Comparison of ENCODE assay signal across 23 cellular contexts in the genomic region with DNA sequence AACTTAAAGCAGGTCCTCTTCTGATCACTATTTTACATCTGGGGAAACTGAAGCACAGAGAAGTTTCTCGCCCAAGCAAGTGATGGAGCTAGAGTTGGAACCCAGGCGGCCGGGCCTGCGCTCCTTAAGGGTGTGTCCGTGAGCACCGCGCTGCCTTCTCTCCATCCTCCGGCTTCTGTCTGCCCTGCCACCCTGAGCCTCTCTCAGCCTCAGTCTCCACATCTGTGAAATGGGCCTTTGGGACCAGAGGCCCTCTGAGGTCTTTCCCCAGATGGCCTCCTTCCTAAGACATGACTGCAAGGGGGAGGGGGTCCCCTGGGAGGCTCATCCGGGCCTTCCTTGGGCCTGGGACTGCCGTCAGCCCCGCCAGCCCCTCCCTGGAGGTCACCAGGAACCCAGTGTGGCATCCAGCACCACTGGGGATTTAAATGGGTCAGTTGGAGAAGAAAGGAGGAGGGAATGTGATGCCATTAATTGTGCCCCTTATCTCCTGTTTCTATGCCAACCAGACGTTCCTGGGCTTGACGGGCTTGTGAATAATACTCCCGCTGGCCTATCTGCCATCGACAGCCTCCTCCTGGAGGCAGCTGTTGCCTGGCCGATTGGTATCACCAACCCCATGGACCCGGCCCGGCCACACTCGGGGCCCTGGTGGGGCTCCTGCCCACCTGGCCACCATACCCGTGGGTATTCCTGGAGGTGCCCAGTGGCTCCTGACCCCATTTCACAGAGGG. TPM values are rescaled to one million over a fixed set of nuclear protein-coding genes. Genes with fewer than 3 reads are reported as not detected.
DNase-seq lines count a peak whose midpoint lies in the region; ATAC-seq, FAIRE-seq and TF ChIP-seq lines count a peak whose summit lies in the region.
"Had no signal": no experiment of that assay in that cellular context is flagged by ENCODE, and none has a peak within 500 bp of the region (broad histone marks: within the 10 kb centered on the region; RNA-seq: fewer than 3 reads in every experiment).

No MANE protein-coding gene starts in this region.

- H3K4me3 ChIP-seq in cardiac muscle cell (no peak overlapping the region), fibroblast of pulmonary artery (replicated peaks; ENCODE audit: low read depth, low read length) (no peak overlapping the region), A673 (ENCODE audit: low read depth, low read length, poor library complexity, severe bottlenecking) (no peak overlapping the region), mucosa of descending colon (no peak overlapping the region)
- H3K4me3 ChIP-seq: upper lobe of left lung had no signal

- TF ChIP-seq POLR2A in H54 (IDR thresholded peaks at IDR 0.05; ENCODE audit: low read depth, low read length), result no peak

- no TSS peak for BruUV-seq in A673 (replicated peaks; lab: Mats Ljungman, UMichigan)

- TF ChIP-seq CTCF in cardiac muscle cell (IDR thresholded peaks at IDR 0.05; ENCODE audit: low read depth, low read length) (no peak), fibroblast of pulmonary artery (IDR thresholded peaks at IDR 0.05; ENCODE audit: low read length, missing control alignments) (no peak), A673 (conservative IDR thresholded peaks at IDR 0.05; ENCODE audit: low read depth, low read length) (no peak), mucosa of descending colon (IDR thresholded peaks at IDR 0.05) (no peak)

- H3K36me3 ChIP-seq in cardiac muscle cell (no peaks in the 10 kb centered on the region), A673 (ENCODE audit: insufficient read depth, low read length, poor library complexity, severe bottlenecking) (no peaks in the 10 kb centered on the region), mucosa of descending colon (ENCODE audit: low read depth) (no peaks in the 10 kb centered on the region)
- H3K36me3 ChIP-seq: upper lobe of left lung had no signal

- H3K4me1 ChIP-seq in cardiac muscle cell (ENCODE audit: low read depth) (peaks cover 25% of the 10 kb centered on the region), A673 (ENCODE audit: insufficient read depth, low read length, poor library complexity, severe bottlenecking) (peaks cover 27% of the 10 kb centered on the region), mucosa of descending colon (ENCODE audit: low read depth) (peaks cover 20% of the 10 kb centered on the region)

- H3K27ac ChIP-seq in cardiac muscle cell, result peak overlapping the region; percentile 7
- no peak overlapping the region for H3K27ac ChIP-seq in A673 (ENCODE audit: low read depth, low read length, poor library complexity, severe bottlenecking)
- H3K27ac ChIP-seq: parathyroid adenoma, upper lobe of left lung had no signal

- DNase-seq in cardiac muscle cell (ENCODE audit: low read depth in 1 of 2, low spot score in 1 of 2) (peak in 1 of 2 donors; percentile 63), Right ventricle myocardium superior (no peak), fibroblast of pulmonary artery (ENCODE audit: low read depth) (peak; percentile 39), cortex of kidney (lab: John Stamatoyannopoulos, UW) (no peak), A673 (ENCODE audit: low spot score) (no peak), H54 (ENCODE audit: insufficient read length, low spot score) (no peak), mucosa of descending colon (no peak)
- DNase-seq: activated CD4-positive, alpha-beta memory T cell treated with anti-CD3 and anti-CD28 coated beads for 36 hours; amniotic stem cell; DMS53; head of caudate nucleus; NCI-H2107; NCI-H524; nephron progenitor cell; right cardiac atrium; stimulated activated CD4-positive, alpha-beta T cell treated with anti-CD3 and anti-CD28 coated beads, Interleukin-12 subunit alpha, Interleukin-12 subunit beta, amount 100 ng/mL, for 4 hours; stimulated activated CD4-positive, alpha-beta T cell treated with anti-CD3 and anti-CD28 coated beads, Interleukin-4, amount 100 ng/mL, for 4 hours; T-helper 2 cell; upper lobe of left lung had no signal

- CTCF ChIA-PET in A673 (lab: Charles Lee), result no interaction called here

- H3K27me3 ChIP-seq in cardiac muscle cell, result no peaks in the 10 kb centered on the region
- peaks cover 15% of the 10 kb centered on the region for H3K27me3 ChIP-seq in A673 (replicated peaks; ENCODE audit: insufficient read depth, low read depth, low read length, poor library complexity)

- POLR2A ChIA-PET in A673 (lab: Charles Lee; ENCODE audit: low non-redundant PET), result no interaction called here

- ATAC-seq in Right ventricle myocardium superior (ENCODE audit: poor library complexity) (no peak), SK-N-SH treated with all-trans-retinoic acid at 6 μM for 48 hours (no peak), mucosa of descending colon (no peak)
- ATAC-seq: right cardiac atrium, WTC11 had no signal

- H3K9me3 ChIP-seq in cardiac muscle cell (ENCODE audit: low read depth), result no peaks in the 10 kb centered on the region
- no peaks in the 10 kb centered on the region for H3K9me3 ChIP-seq in A673 (ENCODE audit: low read depth, low read length, poor library complexity, severe bottlenecking)
- no peaks in the 10 kb centered on the region for H3K9me3 ChIP-seq in mucosa of descending colon
- H3K9me3 ChIP-seq: upper lobe of left lung had no signal

- FAIRE-seq in H54 (lab: Jason Lieb, UNC), result no peak
- FAIRE-seq: bronchial epithelial cell had no signal

- intact Hi-C loops in Right ventricle myocardium superior (cut with DNase I) (no loop called here), A673 (cut with micrococcal nuclease; ENCODE audit: unreplicated experiment) (no loop called here), mucosa of descending colon (cut with DNase I, micrococcal nuclease) (no loop called here)

TF ChIP-seq in SK-N-SH treated with all-trans-retinoic acid at 6 μM for 48 hours, 23 proteins besides CTCF, POLR2A, EP300 and RAD21:
- TF ChIP-seq, protein P1, sequence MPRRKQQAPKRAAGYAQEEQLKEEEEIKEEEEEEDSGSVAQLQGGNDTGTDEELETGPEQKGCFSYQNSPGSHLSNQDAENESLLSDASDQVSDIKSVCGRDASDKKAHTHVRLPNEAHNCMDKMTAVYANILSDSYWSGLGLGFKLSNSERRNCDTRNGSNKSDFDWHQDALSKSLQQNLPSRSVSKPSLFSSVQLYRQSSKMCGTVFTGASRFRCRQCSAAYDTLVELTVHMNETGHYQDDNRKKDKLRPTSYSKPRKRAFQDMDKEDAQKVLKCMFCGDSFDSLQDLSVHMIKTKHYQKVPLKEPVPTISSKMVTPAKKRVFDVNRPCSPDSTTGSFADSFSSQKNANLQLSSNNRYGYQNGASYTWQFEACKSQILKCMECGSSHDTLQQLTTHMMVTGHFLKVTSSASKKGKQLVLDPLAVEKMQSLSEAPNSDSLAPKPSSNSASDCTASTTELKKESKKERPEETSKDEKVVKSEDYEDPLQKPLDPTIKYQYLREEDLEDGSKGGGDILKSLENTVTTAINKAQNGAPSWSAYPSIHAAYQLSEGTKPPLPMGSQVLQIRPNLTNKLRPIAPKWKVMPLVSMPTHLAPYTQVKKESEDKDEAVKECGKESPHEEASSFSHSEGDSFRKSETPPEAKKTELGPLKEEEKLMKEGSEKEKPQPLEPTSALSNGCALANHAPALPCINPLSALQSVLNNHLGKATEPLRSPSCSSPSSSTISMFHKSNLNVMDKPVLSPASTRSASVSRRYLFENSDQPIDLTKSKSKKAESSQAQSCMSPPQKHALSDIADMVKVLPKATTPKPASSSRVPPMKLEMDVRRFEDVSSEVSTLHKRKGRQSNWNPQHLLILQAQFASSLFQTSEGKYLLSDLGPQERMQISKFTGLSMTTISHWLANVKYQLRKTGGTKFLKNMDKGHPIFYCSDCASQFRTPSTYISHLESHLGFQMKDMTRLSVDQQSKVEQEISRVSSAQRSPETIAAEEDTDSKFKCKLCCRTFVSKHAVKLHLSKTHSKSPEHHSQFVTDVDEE (CRISPR knock-in tag; IDR thresholded peaks at IDR 0.05), result 0 out of 2 replicates have a peak, but pooled peaks have one; percentile 22
- TF ChIP-seq, protein P2, sequence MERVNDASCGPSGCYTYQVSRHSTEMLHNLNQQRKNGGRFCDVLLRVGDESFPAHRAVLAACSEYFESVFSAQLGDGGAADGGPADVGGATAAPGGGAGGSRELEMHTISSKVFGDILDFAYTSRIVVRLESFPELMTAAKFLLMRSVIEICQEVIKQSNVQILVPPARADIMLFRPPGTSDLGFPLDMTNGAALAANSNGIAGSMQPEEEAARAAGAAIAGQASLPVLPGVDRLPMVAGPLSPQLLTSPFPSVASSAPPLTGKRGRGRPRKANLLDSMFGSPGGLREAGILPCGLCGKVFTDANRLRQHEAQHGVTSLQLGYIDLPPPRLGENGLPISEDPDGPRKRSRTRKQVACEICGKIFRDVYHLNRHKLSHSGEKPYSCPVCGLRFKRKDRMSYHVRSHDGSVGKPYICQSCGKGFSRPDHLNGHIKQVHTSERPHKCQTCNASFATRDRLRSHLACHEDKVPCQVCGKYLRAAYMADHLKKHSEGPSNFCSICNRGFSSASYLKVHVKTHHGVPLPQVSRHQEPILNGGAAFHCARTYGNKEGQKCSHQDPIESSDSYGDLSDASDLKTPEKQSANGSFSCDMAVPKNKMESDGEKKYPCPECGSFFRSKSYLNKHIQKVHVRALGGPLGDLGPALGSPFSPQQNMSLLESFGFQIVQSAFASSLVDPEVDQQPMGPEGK (CRISPR knock-in tag; IDR thresholded peaks at IDR 0.05; ENCODE audit: borderline replicate concordance), result no peak

RNA-seq across cellular contexts. Expression of a gene that starts 5.1 kb away (rescaled TPM):
- total RNA-seq in cardiac muscle cell, result 9.4 and 11.9 TPM in 2 replicates
- 7.6 and 8.3 TPM in 2 replicates for polyA plus RNA-seq in cardiac muscle cell
- total RNA-seq in Right ventricle myocardium superior, result 3.6 TPM
- total RNA-seq in A673 (2021), result 5.6 and 6.7 TPM in 2 replicates
- 10 to 100 TPM in 1 of 3 donors, 1 to 10 TPM in 2; 5.2 to 10.3 (median 7.2) TPM for total RNA-seq in mucosa of descending colon
